6 cellular contexts compared by ENCODE assay signal in genomic region chr21:41143596-41144325, GRCh38.
"Had no signal": no experiment of that assay in that cellular context is flagged by ENCODE, and none has a peak within 500 bp of the region (broad histone marks: within the 10 kb centered on the region; RNA-seq: fewer than 3 reads in every experiment).

No MANE protein-coding gene starts in this region.

- H3K4me3 Mint-ChIP-seq: HFFc6 had no signal

- H3K27ac Mint-ChIP-seq: HFFc6 had no signal

- ATAC-seq: HCT116 had no signal

- DNase-seq: GM23248, GOT3, H7, HFFc6, IMR-90 had no signal
